19 cellular contexts compared by ENCODE assay signal in genomic region chr18:29488617-29489016, GRCh38.
"Had no signal": no experiment of that assay in that cellular context is flagged by ENCODE, and none has a peak within 500 bp of the region (broad histone marks: within the 10 kb centered on the region; RNA-seq: fewer than 3 reads in every experiment).

No MANE protein-coding gene starts in this region.

- H3K4me3 ChIP-seq: cardiac muscle cell, dorsolateral prefrontal cortex, hepatocyte, ovary, psoas muscle, skin epidermis, tibial artery had no signal

- ATAC-seq: activated T-cell treated with anti-CD3 and anti-CD28 coated beads, Interleukin-2, amount 50 U/mL, for 72 hours; left cardiac atrium; naive thymus-derived CD8-positive, alpha-beta T cell; psoas muscle; right cardiac atrium; stimulated activated naive CD8-positive, alpha-beta T cell treated with anti-CD3 and anti-CD28 coated beads, Interleukin-15, Interleukin-2, amounts not matched to agents 100 U/mL and 50 U/mL, for 24 hours had no signal

- DNase-seq: activated CD4-positive, alpha-beta T cell treated with anti-CD3 and anti-CD28 coated beads for 1 hour; activated effector memory CD4-positive, alpha-beta T cell treated with anti-CD3 and anti-CD28 coated beads, Interleukin-2, amount 50 U/mL, for 16 hours; activated naive CD4-positive, alpha-beta T cell treated with anti-CD3 and anti-CD28 coated beads, Interleukin-2, amount 50 U/mL, for 16 hours; activated T-cell treated with anti-CD3 and anti-CD28 coated beads, Interleukin-2, amount 50 U/mL, for 72 hours; dorsolateral prefrontal cortex; left cardiac atrium; mesendoderm; naive thymus-derived CD8-positive, alpha-beta T cell; ovary; psoas muscle; right cardiac atrium; stimulated activated naive CD8-positive, alpha-beta T cell treated with anti-CD3 and anti-CD28 coated beads, Interleukin-15, Interleukin-2, amounts not matched to agents 100 U/mL and 50 U/mL, for 24 hours; substantia nigra; T-helper 2 cell; tibial artery; WERI-Rb-1 had no signal
